22 cellular contexts compared by ENCODE assay signal in genomic region chr7:46396501-46396900, GRCh38.
"Had no signal": no experiment of that assay in that cellular context is flagged by ENCODE, and none has a peak within 500 bp of the region (broad histone marks: within the 10 kb centered on the region; RNA-seq: fewer than 3 reads in every experiment).

No MANE protein-coding gene starts in this region.

- DNase-seq: activated B cell treated with CpG ODN at 0.5 μM for 24 hours; activated CD8-positive, alpha-beta memory T cell treated with anti-CD3 and anti-CD28 coated beads, Interleukin-2, amount 10 ng/mL, durations not matched to agents 7 days and 5 days; activated CD8-positive, alpha-beta T cell treated with anti-CD3 and anti-CD28 coated beads, Interleukin-2, amount 10 ng/mL, durations not matched to agents 7 days and 5 days; activated naive CD4-positive, alpha-beta T cell; activated T-cell treated with anti-CD3 and anti-CD28 coated beads, Interleukin-2, amount 50 U/mL, for 72 hours; central memory CD4-positive, alpha-beta T cell; heart left ventricle; hypothalamus; immature natural killer cell; naive B cell; psoas muscle; stimulated activated CD4-positive, alpha-beta T cell treated with anti-CD3 and anti-CD28 coated beads, Interleukin-2, amount 100 ng/mL, for 48 hours; stimulated activated naive CD4-positive, alpha-beta T cell treated with Interleukin-2 at 50 U/mL for 16 hours; T-helper 17 cell; testis; trophoblast cell had no signal

- H3K27ac ChIP-seq: breast epithelium, heart left ventricle, parathyroid adenoma, psoas muscle, right atrium auricular region, testis had no signal

- H3K36me3 ChIP-seq: breast epithelium, heart left ventricle, right atrium auricular region had no signal

- H3K27me3 ChIP-seq: breast epithelium, heart left ventricle, right atrium auricular region, testis had no signal

- H3K79me2 ChIP-seq: parathyroid adenoma had no signal

- H3K9ac ChIP-seq: parathyroid adenoma had no signal

- H3K4me3 Mint-ChIP-seq: activated B cell treated with CpG ODN at 0.5 μM for 24 hours; activated CD8-positive, alpha-beta memory T cell treated with anti-CD3 and anti-CD28 coated beads, Interleukin-2, amount 10 ng/mL, durations not matched to agents 7 days and 5 days; activated CD8-positive, alpha-beta T cell treated with anti-CD3 and anti-CD28 coated beads, Interleukin-2, amount 10 ng/mL, durations not matched to agents 7 days and 5 days; activated T-cell treated with anti-CD3 and anti-CD28 coated beads, Interleukin-2, amount 50 U/mL, for 72 hours; immature natural killer cell; mesothelial cell of epicardium; naive B cell; T-helper 17 cell had no signal

- H3K4me1 Mint-ChIP-seq: activated B cell treated with CpG ODN at 0.5 μM for 24 hours; activated CD8-positive, alpha-beta memory T cell treated with anti-CD3 and anti-CD28 coated beads, Interleukin-2, amount 10 ng/mL, durations not matched to agents 7 days and 5 days; immature natural killer cell; naive B cell; T-helper 17 cell had no signal

- ATAC-seq: activated CD8-positive, alpha-beta memory T cell treated with anti-CD3 and anti-CD28 coated beads, Interleukin-2, amount 10 ng/mL, durations not matched to agents 7 days and 5 days; activated CD8-positive, alpha-beta T cell treated with anti-CD3 and anti-CD28 coated beads, Interleukin-2, amount 10 ng/mL, durations not matched to agents 7 days and 5 days; activated naive CD4-positive, alpha-beta T cell treated with anti-CD3 and anti-CD28 coated beads, Interleukin-2, amount 50 U/mL, for 72 hours; activated T-cell treated with anti-CD3 and anti-CD28 coated beads, Interleukin-2, amount 50 U/mL, for 72 hours; esophagus mucosa; heart left ventricle; psoas muscle; T-helper 17 cell had no signal

- H3K27ac Mint-ChIP-seq: activated B cell treated with CpG ODN at 0.5 μM for 24 hours; activated CD8-positive, alpha-beta memory T cell treated with anti-CD3 and anti-CD28 coated beads, Interleukin-2, amount 10 ng/mL, durations not matched to agents 7 days and 5 days; activated CD8-positive, alpha-beta T cell treated with anti-CD3 and anti-CD28 coated beads, Interleukin-2, amount 10 ng/mL, durations not matched to agents 7 days and 5 days; activated naive CD4-positive, alpha-beta T cell treated with anti-CD3 and anti-CD28 coated beads, Interleukin-2, amount 50 U/mL, for 72 hours; activated T-cell treated with anti-CD3 and anti-CD28 coated beads, Interleukin-2, amount 50 U/mL, for 72 hours; immature natural killer cell; T-helper 17 cell had no signal

- H3K9me3 ChIP-seq: testis had no signal

- H3K27me3 Mint-ChIP-seq: activated B cell treated with CpG ODN at 0.5 μM for 24 hours; activated CD8-positive, alpha-beta memory T cell treated with anti-CD3 and anti-CD28 coated beads, Interleukin-2, amount 10 ng/mL, durations not matched to agents 7 days and 5 days; naive B cell; T-helper 17 cell had no signal

- H3K4me3 ChIP-seq: breast epithelium, heart left ventricle, psoas muscle, right atrium auricular region, testis had no signal

- H3K4me1 ChIP-seq: breast epithelium, parathyroid adenoma, right atrium auricular region, testis had no signal

- H2AFZ ChIP-seq: parathyroid adenoma had no signal

- H3K36me3 Mint-ChIP-seq: activated CD8-positive, alpha-beta memory T cell treated with anti-CD3 and anti-CD28 coated beads, Interleukin-2, amount 10 ng/mL, durations not matched to agents 7 days and 5 days; activated naive CD4-positive, alpha-beta T cell treated with anti-CD3 and anti-CD28 coated beads, Interleukin-2, amount 50 U/mL, for 72 hours; immature natural killer cell; naive B cell had no signal
